13 cellular contexts compared by ENCODE assay signal in the genomic region with DNA sequence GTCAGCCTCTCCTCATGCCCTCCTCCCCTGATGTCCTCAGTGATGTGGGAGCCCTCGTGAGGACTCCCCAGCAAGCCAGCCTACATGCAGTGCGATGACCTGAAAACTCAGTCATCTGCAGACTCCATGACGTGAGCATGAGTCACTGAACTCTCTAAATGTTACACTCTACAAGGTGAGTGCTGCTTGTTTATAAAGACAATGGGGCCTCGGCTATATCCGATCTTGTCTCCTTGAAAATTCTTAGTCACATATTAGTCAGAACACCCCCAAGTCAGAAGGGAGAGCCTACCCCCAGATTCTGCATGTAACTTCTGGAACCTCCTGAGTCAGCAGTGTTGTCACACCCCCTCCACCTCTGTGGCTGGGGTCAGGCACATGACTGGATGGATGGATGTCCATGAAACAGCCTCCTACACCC.
A peak's percentile ranks its signal among the peaks of the same experiment; 100 is the strongest.
DNase-seq lines count a peak whose midpoint lies in the region; FAIRE-seq and TF ChIP-seq lines count a peak whose summit lies in the region.
"Had no signal": no experiment of that assay in that cellular context is flagged by ENCODE, and none has a peak within 500 bp of the region (broad histone marks: within the 10 kb centered on the region; RNA-seq: fewer than 3 reads in every experiment).

No MANE protein-coding gene starts in this region.

- H3K36me3 Mint-ChIP-seq in activated CD4-positive, alpha-beta T cell treated with anti-CD3 and anti-CD28 coated beads, Interleukin-2, amount 10 ng/mL, durations not matched to agents 24 days and 14 days (ENCODE audit: low read depth), result no peaks in the 10 kb centered on the region

- TF ChIP-seq CTCF in choroid plexus epithelial cell (conservative IDR thresholded peaks at IDR 0.05; ENCODE audit: low read depth, low read length), result no peak
- no peak for TF ChIP-seq CTCF in kidney (IDR thresholded peaks at IDR 0.05; ENCODE audit: borderline replicate concordance, extremely low read depth, insufficient read depth)

- H3K4me3 Mint-ChIP-seq in activated CD4-positive, alpha-beta T cell treated with anti-CD3 and anti-CD28 coated beads, Interleukin-2, amount 10 ng/mL, durations not matched to agents 24 days and 14 days, result no peak overlapping the region

- no peaks in the 10 kb centered on the region for H3K4me1 Mint-ChIP-seq in activated CD4-positive, alpha-beta T cell treated with anti-CD3 and anti-CD28 coated beads, Interleukin-2, amount 10 ng/mL, durations not matched to agents 24 days and 14 days

- H3K9me3 ChIP-seq in MG63, result no peaks in the 10 kb centered on the region
- H3K9me3 ChIP-seq in kidney (ENCODE audit: control insufficient read depth in 1 of 2, low read length in 2 of 2), result no peaks in the 10 kb centered on the region

- H3K9ac ChIP-seq in kidney (ENCODE audit: low read length in 2 of 2), result no peak overlapping the region

- no peak overlapping the region for H3K27ac Mint-ChIP-seq in activated CD4-positive, alpha-beta T cell treated with anti-CD3 and anti-CD28 coated beads, Interleukin-2, amount 10 ng/mL, durations not matched to agents 24 days and 14 days

- no peaks in the 10 kb centered on the region for H3K27me3 Mint-ChIP-seq in activated CD4-positive, alpha-beta T cell treated with anti-CD3 and anti-CD28 coated beads, Interleukin-2, amount 10 ng/mL, durations not matched to agents 24 days and 14 days

- no peak overlapping the region for H3K27ac ChIP-seq in kidney (ENCODE audit: low read depth in 2 of 2, low read length in 2 of 2)

- no peaks in the 10 kb centered on the region for H3K27me3 ChIP-seq in MG63

- peaks cover 4% of the 10 kb centered on the region for H3K9me3 Mint-ChIP-seq in activated CD4-positive, alpha-beta T cell treated with anti-CD3 and anti-CD28 coated beads, Interleukin-2, amount 10 ng/mL, durations not matched to agents 24 days and 14 days

- DNase-seq in EH (ENCODE audit: low read depth) (peak; percentile 91), MG63 (peak; percentile 56), choroid plexus epithelial cell (ENCODE audit: low read depth) (peak; percentile 96), occipital lobe (lab: John Stamatoyannopoulos, UW) (peak; percentile 5), NCI-H345 (lab: John Stamatoyannopoulos, UW) (no peak), kidney (no peak), NCI-H187 treated with DMSO at 0.1 percent for 48 hours (lab: John Stamatoyannopoulos, UW) (no peak)
- no peak for DNase-seq in activated CD4-positive, alpha-beta T cell treated with anti-CD3 and anti-CD28 coated beads, Interleukin-2, amount 10 ng/mL, durations not matched to agents 24 days and 14 days
- DNase-seq: activated T-cell treated with anti-CD3 and anti-CD28 coated beads for 4 hours; left ventricle myocardium superior; NCI-H1930; stimulated activated naive CD4-positive, alpha-beta T cell had no signal

- no peak for FAIRE-seq in kidney (lab: Jason Lieb, UNC)

- H3K4me3 ChIP-seq in MG63, result no peak overlapping the region
- H3K4me3 ChIP-seq in choroid plexus epithelial cell (ENCODE audit: low read depth, low read length), result no peak overlapping the region
- H3K4me3 ChIP-seq in kidney (ENCODE audit: low read length in 2 of 2), result no peak overlapping the region
- H3K4me3 ChIP-seq: skin epidermis had no signal

- H3K36me3 ChIP-seq in MG63 (no peaks in the 10 kb centered on the region), kidney (ENCODE audit: control insufficient read depth in 1 of 2, insufficient read depth in 2 of 2, low read length in 2 of 2) (no peaks in the 10 kb centered on the region)

- no peaks in the 10 kb centered on the region for H3K4me1 ChIP-seq in kidney (ENCODE audit: control insufficient read depth in 1 of 2, insufficient read depth in 1 of 2, low read depth in 1 of 2, low read length in 2 of 2)

- intact Hi-C loops in activated CD4-positive, alpha-beta T cell treated with anti-CD3 and anti-CD28 coated beads, Interleukin-2, amount 10 ng/mL, durations not matched to agents 24 days and 14 days (cut with micrococcal nuclease), result no loop called here
- intact Hi-C loops in kidney (cut with DNase I), result no loop called here

Comparison
In these comparisons a context has a peak if more than half of its experiments do, and no peak if none do; other contexts are left out.
1. DNase-seq: peak in EH (single experiment), MG63 (single experiment), choroid plexus epithelial cell (single experiment) and occipital lobe (single experiment); none in NCI-H345 (single experiment), activated CD4-positive, alpha-beta T cell treated with anti-CD3 and anti-CD28 coated beads, Interleukin-2, amount 10 ng/mL, durations not matched to agents 24 days and 14 days (single experiment), kidney (single experiment) and NCI-H187 treated with DMSO at 0.1 percent for 48 hours (single experiment).